18 cellular contexts compared by ENCODE assay signal in genomic region chr2:222706616-222707015, GRCh38. TPM values are rescaled to one million over a fixed set of nuclear protein-coding genes. Genes with fewer than 3 reads are reported as not detected.
DNase-seq lines count a peak whose midpoint lies in the region; ATAC-seq and TF ChIP-seq lines count a peak whose summit lies in the region.
"Had no signal": no experiment of that assay in that cellular context is flagged by ENCODE, and none has a peak within 500 bp of the region (broad histone marks: within the 10 kb centered on the region; RNA-seq: fewer than 3 reads in every experiment).

No MANE protein-coding gene starts in this region.

- no peak overlapping the region for H3K14ac ChIP-seq in H9 (ENCODE audit: insufficient read depth, low read length)

- no peaks in the 10 kb centered on the region for H3K9me3 ChIP-seq in H9 (ENCODE audit: control insufficient read depth, low read depth, low read length)
- no peaks in the 10 kb centered on the region for H3K9me3 ChIP-seq in NT2/D1 (ENCODE audit: insufficient read depth, low read length)
- H3K9me3 ChIP-seq: A549 had no signal

- no peak overlapping the region for H2BK5ac ChIP-seq in H9 (ENCODE audit: insufficient read length, low read length)

- H4K8ac ChIP-seq in H9 (replicated peaks; ENCODE audit: insufficient read length, low read depth, low read length), result no peak overlapping the region

- peaks cover 1% of the 10 kb centered on the region; the same call in 1 of the 2 replicates for H3K27me3 Mint-ChIP-seq in H9 (ENCODE audit: low read depth)

- H3K4me1 ChIP-seq in ACC112 (ENCODE audit: control insufficient read depth, insufficient read depth, low read length, unreplicated experiment), result peaks cover 29% of the 10 kb centered on the region
- H3K4me1 ChIP-seq in H9 (ENCODE audit: insufficient read depth, low read length), result no peaks in the 10 kb centered on the region; the same call in 1 of the 2 replicates
- H3K4me1 ChIP-seq in NT2/D1 (ENCODE audit: insufficient read depth, insufficient read length), result no peaks in the 10 kb centered on the region

- in situ Hi-C loops in G401 (cut with HindIII; ENCODE audit: low sequenced_read_pairs), result no loop called here

- no peak overlapping the region for H4K91ac ChIP-seq in H9 (ENCODE audit: insufficient read length, low read depth, low read length)

- no peak overlapping the region for H3T11ph ChIP-seq in H9 (ENCODE audit: low read length)

- DNase-seq in H9 (peak; percentile 34), NT2/D1 (ENCODE audit: low read depth, low spot score) (peak; percentile 51), fibroblast of peridontal ligament (ENCODE audit: extremely low read depth) (peak; percentile 29), G401 (ENCODE audit: low spot score) (no peak), NOMO-1 (lab: John Stamatoyannopoulos, UW; ENCODE audit: unreplicated experiment in 2 of 2) (no peak), HT-29 (ENCODE audit: low spot score) (no peak)
- DNase-seq: CD4-positive, alpha-beta memory T cell; DND-41; H7; MM.1S; NCI-H1105 treated with DMSO at 0.1 percent for 48 hours; NCI-H187; NCI-H446 treated with DMSO at 0.1 percent for 48 hours; SIG-M5 had no signal

- H3K56ac ChIP-seq in H9 (ENCODE audit: insufficient read length, low read depth, low read length), result no peak overlapping the region

- peaks cover 2 to 3% of the 10 kb centered on the region in 2 experiments; a peak in 2 of 5 replicates for H3K9me3 Mint-ChIP-seq in H9

- H3K36me3 ChIP-seq in ACC112 (ENCODE audit: insufficient read depth, low read length) (no peaks in the 10 kb centered on the region), NT2/D1 (ENCODE audit: insufficient read depth, insufficient read length, low read length) (no peaks in the 10 kb centered on the region)

- no peak overlapping the region for H3K4ac ChIP-seq in H9 (ENCODE audit: low read depth, low read length)

- H2BK120ac ChIP-seq in H9 (ENCODE audit: low read depth, low read length, poor library complexity, severe bottlenecking), result no peak overlapping the region

- H2AFZ ChIP-seq in ACC112 (ENCODE audit: low read length, unreplicated experiment) (peak overlapping the region; percentile 1), H9 (ENCODE audit: low read length) (no peak overlapping the region)

- H3K36me3 Mint-ChIP-seq in H9 (ENCODE audit: insufficient read depth in 1 of 3, low read depth in 3 of 3), result peaks cover 0 to 2% (median 0%) of the 10 kb centered on the region in 3 experiments; a peak in 1 of 7 replicates
- H3K36me3 Mint-ChIP-seq: CD4-positive, alpha-beta memory T cell had no signal

- H3K79me2 ChIP-seq in ACC112 (ENCODE audit: control insufficient read depth, insufficient read depth, low read length, unreplicated experiment), result no peaks in the 10 kb centered on the region
- no peaks in the 10 kb centered on the region for H3K79me2 ChIP-seq in H9 (ENCODE audit: insufficient read depth, low read length)

- H3K9ac ChIP-seq in H9 (ENCODE audit: extremely low read depth, insufficient read length, low read length) (no peak overlapping the region), NT2/D1 (ENCODE audit: insufficient read length, low read depth) (no peak overlapping the region)
- H3K9ac ChIP-seq: KMS-11 had no signal

- H2BK12ac ChIP-seq in H9 (ENCODE audit: insufficient read length, low read depth, low read length), result no peak overlapping the region

- no peak overlapping the region for H4K5ac ChIP-seq in H9 (ENCODE audit: insufficient read length, low read depth, low read length)

- ATAC-seq in HG03097 (IDR thresholded peaks at IDR 0.05; ENCODE audit: low FRiP score, unreplicated experiment), result no peak
- ATAC-seq: A549 had no signal

- H3K27me3 ChIP-seq in ACC112 (ENCODE audit: insufficient read depth, low read length) (no peaks in the 10 kb centered on the region), H9 (ENCODE audit: insufficient read depth, low read length) (no peaks in the 10 kb centered on the region), NT2/D1 (ENCODE audit: insufficient read depth, insufficient read length) (no peaks in the 10 kb centered on the region)

- no peak overlapping the region for H2BK15ac ChIP-seq in H9 (ENCODE audit: low read depth, low read length)

- H3K4me3 Mint-ChIP-seq in H9, result no peak overlapping the region
- H3K4me3 Mint-ChIP-seq: CD4-positive, alpha-beta memory T cell had no signal

- no peak overlapping the region for H3K27ac ChIP-seq in ACC112 (ENCODE audit: low read depth, low read length)
- no peak overlapping the region for H3K27ac ChIP-seq in H9 (ENCODE audit: insufficient read length, low read depth, low read length)
- H3K27ac ChIP-seq: A549, KMS-11 had no signal

- no peak overlapping the region for H2AK5ac ChIP-seq in H9 (ENCODE audit: insufficient read length, low read length)

- H3K18ac ChIP-seq in H9 (ENCODE audit: insufficient read length, low read depth, low read length), result no peak overlapping the region

- peak overlapping the region in 1 of 3 experiments; percentile 97; a peak in 2 of 7 replicates for H3K27ac Mint-ChIP-seq in H9

- no peak for TF ChIP-seq CTCF in H9 (conservative IDR thresholded peaks at IDR 0.05)

- no peaks in the 10 kb centered on the region for H4K20me1 ChIP-seq in H9 (ENCODE audit: control insufficient read depth, insufficient read depth, insufficient read length)

- no peak overlapping the region for H3K23ac ChIP-seq in H9 (ENCODE audit: insufficient read length, low read depth, low read length)

- H3K4me1 Mint-ChIP-seq in H9, result peaks cover 23 to 30% of the 10 kb centered on the region in 2 experiments

- no peaks in the 10 kb centered on the region for H3K79me1 ChIP-seq in H9 (ENCODE audit: insufficient read depth, low read depth, low read length, poor library complexity, severe bottlenecking)

- no peak overlapping the region for H2BK20ac ChIP-seq in H9 (ENCODE audit: low read depth, low read length, poor library complexity, severe bottlenecking)

- H3K4me2 ChIP-seq in H9 (ENCODE audit: insufficient read depth, insufficient read length, low read length), result no peak overlapping the region
- H3K4me2 ChIP-seq: A549, KMS-11 had no signal

- WGBS in H9 (ENCODE audit: extremely low coverage, insufficient read length, low lambda C conversion rate), result no CpG with 5 or more reads among the region's 3 CpGs

- no peaks in the 10 kb centered on the region for H3K23me2 ChIP-seq in H9 (ENCODE audit: insufficient read length, low read depth, low read length, poor library complexity, severe bottlenecking)

- H3K4me3 ChIP-seq in ACC112 (ENCODE audit: low read depth, low read length), result no peak overlapping the region
- no peak overlapping the region for H3K4me3 ChIP-seq in NT2/D1 (ENCODE audit: insufficient read length, low read depth)
- H3K4me3 ChIP-seq: A549 had no signal

RNA-seq across cellular contexts. Expression of gene MOGAT1, which starts 35.2 kb away (rescaled TPM):
- total RNA-seq in H9 (2021), result not detected in 2 replicates
- not detected in 2 replicates for total RNA-seq in G401 (2014; rRNA removed; shearing (Covaris generic))
- not detected in 2 replicates for total RNA-seq in HT-29 (2014; rRNA removed; shearing (Covaris generic))
- total RNA-seq: CD4-positive, alpha-beta memory T cell; H7 had no signal

RNA-seq across cellular contexts. Expression of gene FARSB, which starts 50.7 kb away (rescaled TPM):
- 31.2 and 32.1 TPM in 2 replicates for total RNA-seq in H9 (2021)
- total RNA-seq in G401 (2014; rRNA removed; shearing (Covaris generic)), result 7.1 and 11.0 TPM in 2 replicates
- 10.0 and 11.1 TPM in 2 replicates for total RNA-seq in HT-29 (2014; rRNA removed; shearing (Covaris generic))

Comparison
In these comparisons a context has a peak if more than half of its experiments do, and no peak if none do; other contexts are left out.
1. DNase-seq: peak in H9 (single experiment), NT2/D1 (single experiment) and fibroblast of peridontal ligament (single experiment); none in G401 (single experiment), NOMO-1 (0 of 2) and HT-29 (single experiment).